ENCODE assay signal across 8 cellular contexts in the genomic region with DNA sequence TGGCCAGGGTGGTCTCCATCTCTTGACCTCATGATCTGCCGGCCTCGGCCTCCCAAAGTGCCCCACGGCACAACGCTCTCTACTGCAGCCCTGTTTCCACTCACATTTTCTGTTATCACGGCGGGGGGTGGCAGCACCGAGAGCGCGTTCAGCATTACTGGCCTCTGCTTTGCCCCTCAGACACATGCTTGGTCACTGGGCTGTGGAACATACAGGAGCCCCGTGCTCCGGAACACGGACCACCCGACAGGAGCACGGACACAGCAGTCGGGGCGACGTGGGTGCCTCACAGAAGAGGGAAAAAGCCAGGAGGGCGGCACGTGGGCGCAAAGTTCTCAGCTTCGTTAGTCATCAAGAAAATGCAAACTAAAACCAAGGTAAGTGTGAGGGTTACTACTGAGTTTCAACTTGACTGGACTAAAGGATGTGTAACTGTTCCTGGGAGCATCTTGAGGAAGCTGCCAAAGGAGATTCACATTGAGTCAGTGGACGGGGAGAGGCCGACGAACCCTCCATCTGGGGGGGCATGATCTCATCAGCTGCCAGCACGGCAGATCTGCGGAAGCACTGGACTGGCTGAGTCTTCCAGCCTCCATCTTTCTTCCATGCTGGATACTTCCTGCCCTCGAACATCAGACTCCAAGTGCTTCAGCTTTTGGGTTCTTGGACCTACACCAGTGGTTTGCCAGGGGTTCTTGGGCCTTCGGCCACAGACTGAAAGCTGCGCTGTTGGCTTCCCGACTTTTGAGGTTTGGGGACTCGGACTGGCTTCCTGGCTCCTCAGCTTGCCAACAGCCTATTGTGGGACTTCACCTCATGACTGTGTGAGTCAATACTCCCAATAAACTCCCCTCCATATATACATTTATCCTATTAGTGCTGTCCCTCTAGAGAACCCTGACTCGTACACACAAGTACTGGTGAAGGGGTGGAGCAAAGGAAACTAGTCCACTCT.
DNase-seq lines count a peak whose midpoint lies in the region; ATAC-seq, FAIRE-seq and TF ChIP-seq lines count a peak whose summit lies in the region.

No MANE protein-coding gene starts in this region.

- peak; percentile 92 for FAIRE-seq in GM12878 (lab: Jason Lieb, UNC)

- no peak overlapping the region for H3K18ac ChIP-seq in trophoblast cell (ENCODE audit: low read length)

- H2BK120ac ChIP-seq in trophoblast cell (ENCODE audit: insufficient read depth, low read length, poor library complexity), result no peak overlapping the region

- TF ChIP-seq CTCF in GM12878 (IDR thresholded peaks at IDR 0.05 in 2 of 3, conservative IDR thresholded peaks at IDR 0.05 in 1 of 3; ENCODE audit: control insufficient read depth in 2 of 3, extremely low read depth in 1 of 3, insufficient read depth in 1 of 3, low read depth in 3 of 3, low read length in 3 of 3), result no peak

- H4K20me1 ChIP-seq in GM12878 (ENCODE audit: control insufficient read depth, insufficient read depth), result peaks cover 11% of the 10 kb centered on the region

- H2AFZ ChIP-seq in GM12878 (ENCODE audit: control insufficient read depth, low read depth, low read length) (no peak overlapping the region), trophoblast cell (ENCODE audit: insufficient read depth, low read length, poor library complexity) (no peak overlapping the region)

- in situ Hi-C loops in GM12878 (cut with MboI), result no loop called here

- POLR2A ChIA-PET in GM12878 (lab: Charles Lee), result interaction anchor here (1.0 to 1.3 kb wide), 2 partner anchors 9 to 164 kb away, joined by 3 read pairs; no protein-coding TSS in a partner anchor

- SMC1A ChIA-PET in GM12878 (lab: Charles Lee; ENCODE audit: uncharacterized antibody, unreplicated experiment), result interaction anchor here (1.2 to 2.8 kb wide), 2 partner anchors 10 to 37 kb away, joined by 4 to 11 read pairs; no protein-coding TSS in a partner anchor

- intact Hi-C loops in GM12878 (cut with micrococcal nuclease; ENCODE audit: unreplicated experiment), result loop anchor here (5.0 kb wide), 1 partner anchor 38 kb away; no protein-coding TSS in a partner anchor

- TF ChIP-seq POLR2A in GM12878 (IDR thresholded peaks at IDR 0.05; ENCODE audit: low read depth, low read length), result no peak

- CTCF ChIA-PET in GM12878 (lab: Yijun Ruan, JAX), result interaction anchor here (0.7 kb wide), 1 partner anchor 42 kb away, joined by 3 read pairs; no protein-coding TSS in a partner anchor

- H2BK12ac ChIP-seq in trophoblast cell (ENCODE audit: low read length), result no peak overlapping the region

- H3K36me3 ChIP-seq in GM12878 (ENCODE audit: control insufficient read depth in 2 of 2, insufficient read depth in 2 of 2, low read length in 1 of 2), result peaks cover 3 to 6% of the 10 kb centered on the region in 2 experiments; a peak in 3 of 4 replicates
- peaks cover 6 to 11% of the 10 kb centered on the region in 2 experiments for H3K36me3 ChIP-seq in trophoblast cell (ENCODE audit: control insufficient read depth in 1 of 2, insufficient read depth in 2 of 2, low read length in 2 of 2)

- TF ChIP-seq EP300 in GM12878 (IDR thresholded peaks at IDR 0.05; ENCODE audit: borderline replicate concordance in 1 of 2, control insufficient read depth in 1 of 2, low read depth in 2 of 2, low read length in 2 of 2), result peak; percentile 42 to 53; a peak in 2 of 4 replicates

- H3K9ac ChIP-seq in GM12878 (ENCODE audit: control insufficient read depth, insufficient read depth, low read length) (no peak overlapping the region), trophoblast cell (ENCODE audit: low read length) (no peak overlapping the region)

- H3K4me2 ChIP-seq in GM12878 (ENCODE audit: control insufficient read depth, insufficient read depth), result peak overlapping the region; percentile 21; the same call in 1 of the 2 replicates
- no peak overlapping the region for H3K4me2 ChIP-seq in trophoblast cell (ENCODE audit: low read length)

- H3K4me3 ChIP-seq in GM12878, result no peak overlapping the region
- no peak overlapping the region for H3K4me3 ChIP-seq in trophoblast cell (ENCODE audit: low read depth, low read length)

- H3K4me1 ChIP-seq in GM12878 (ENCODE audit: control insufficient read depth, insufficient read depth, low read length), result peaks cover 64% of the 10 kb centered on the region
- peaks cover 44 to 54% of the 10 kb centered on the region in 2 experiments for H3K4me1 ChIP-seq in trophoblast cell (ENCODE audit: control insufficient read depth in 1 of 2, insufficient read depth in 2 of 2, low read length in 2 of 2)

- no peaks in the 10 kb centered on the region for H3K9me3 ChIP-seq in GM12878 (replicated peaks; ENCODE audit: control insufficient read depth, insufficient read depth, low read length)
- peaks cover 3% of the 10 kb centered on the region for H3K9me3 ChIP-seq in trophoblast cell (ENCODE audit: insufficient read depth, low read depth, low read length)

- no peak overlapping the region for H2BK5ac ChIP-seq in trophoblast cell (ENCODE audit: low read depth, low read length, poor library complexity)

- H3K14ac ChIP-seq in trophoblast cell (ENCODE audit: low read length), result no peak overlapping the region

- BruUV-seq in GM12878 (replicated peaks; lab: Mats Ljungman, UMichigan), result no TSS peak

- ATAC-seq in GM19043 (IDR thresholded peaks at IDR 0.05; ENCODE audit: low read depth, unreplicated experiment) (peak; percentile 58), GM12878 (peak; percentile 79), HG03439 (IDR thresholded peaks at IDR 0.05; ENCODE audit: unreplicated experiment) (no peak), GM21367 (IDR thresholded peaks at IDR 0.05; ENCODE audit: unreplicated experiment) (no peak)

- H4K12ac ChIP-seq in trophoblast cell (ENCODE audit: low read depth, low read length), result no peak overlapping the region

- H2AK5ac ChIP-seq in trophoblast cell (ENCODE audit: low read length), result no peak overlapping the region

- DNase-seq in M059J (ENCODE audit: low read depth), result peak; percentile 95
- DNase-seq in GM12878 (ENCODE audit: low read depth, low spot score), result peak; percentile 90
- no peak for DNase-seq in trophoblast cell
- DNase-seq in DMS 273 (lab: John Stamatoyannopoulos, UW; ENCODE audit: unreplicated experiment), result no peak
- no peak for DNase-seq in foreskin melanocyte

- H3K23ac ChIP-seq in trophoblast cell (ENCODE audit: low read length), result no peak overlapping the region

- WGBS in GM12878 (ENCODE audit: insufficient coverage, insufficient replicate concordance, low lambda C conversion rate, missing lambda C conversion rate), result 24% methylated on average over 32 of the region's 32 CpGs
- WGBS in trophoblast cell (ENCODE audit: extremely low coverage, insufficient coverage, insufficient read length), result no CpG with 5 or more reads among the region's 32 CpGs

- H3K79me2 ChIP-seq in GM12878 (ENCODE audit: control insufficient read depth, insufficient read depth, low read length) (peaks cover 93% of the 10 kb centered on the region), trophoblast cell (ENCODE audit: control insufficient read depth, insufficient read depth, low read length, poor library complexity) (peaks cover 35% of the 10 kb centered on the region)

- H3K27ac ChIP-seq in GM12878 (ENCODE audit: control insufficient read depth, insufficient read depth), result peak overlapping the region; percentile 61
- no peak overlapping the region for H3K27ac ChIP-seq in trophoblast cell (ENCODE audit: low read depth, low read length)

- peak overlapping the region; percentile 65 for H3K4ac ChIP-seq in trophoblast cell (ENCODE audit: low read depth, low read length)

- H3K79me1 ChIP-seq in trophoblast cell (ENCODE audit: low read length), result peaks cover 11% of the 10 kb centered on the region

- H4K91ac ChIP-seq in trophoblast cell (ENCODE audit: low read depth, low read length), result no peak overlapping the region

- H4K8ac ChIP-seq in trophoblast cell (ENCODE audit: low read depth, low read length), result no peak overlapping the region

- no peaks in the 10 kb centered on the region for H3K27me3 ChIP-seq in GM12878 (replicated peaks in 1 of 2; ENCODE audit: control insufficient read depth in 2 of 2, insufficient read depth in 2 of 2, low read length in 1 of 2)
- H3K27me3 ChIP-seq in trophoblast cell (ENCODE audit: insufficient read depth, low read length), result no peaks in the 10 kb centered on the region

- TF ChIP-seq RAD21 in GM12878 (IDR thresholded peaks at IDR 0.05; ENCODE audit: insufficient read depth, low read depth, low read length), result no peak

- RAD21 ChIA-PET in GM12878 (lab: Charles Lee; ENCODE audit: unreplicated experiment), result interaction anchor here (1.1 to 1.7 kb wide), 2 partner anchors 37 to 184 kb away, joined by 3 to 10 read pairs; partner anchors contain the start of gene SPG7

TF ChIP-seq in GM12878, 131 proteins besides CTCF, POLR2A, EP300 and RAD21 (continues in another document):
- TF ChIP-seq MTA3 (IDR thresholded peaks at IDR 0.05; ENCODE audit: borderline replicate concordance, low read length) (peak; percentile 84; the same call in 1 of the 2 replicates), ATF7 (IDR thresholded peaks at IDR 0.05; ENCODE audit: low read depth) (peak; percentile 74), POU2F2 (IDR thresholded peaks at IDR 0.05; ENCODE audit: borderline replicate concordance, low read depth, low read length) (peak; percentile 80; the same call in 2 of the 3 replicates), BCL11A (IDR thresholded peaks at IDR 0.05; ENCODE audit: low read depth, low read length) (peak; percentile 81; the same call in 1 of the 2 replicates), CREM (IDR thresholded peaks at IDR 0.05; ENCODE audit: low read depth) (peak; percentile 72; the same call in 1 of the 2 replicates), JUND (IDR thresholded peaks at IDR 0.05; ENCODE audit: low read depth, low read length) (peak; percentile 56), RELB (IDR thresholded peaks at IDR 0.05; ENCODE audit: low read depth) (peak; percentile 87), IKZF2 (IDR thresholded peaks at IDR 0.05) (peak; percentile 96 to 98)

Comparison
In these comparisons a context has a peak if more than half of its experiments do, and no peak if none do; other contexts are left out.
1. ATAC-seq: peak in GM19043 (single experiment) and GM12878 (single experiment); none in HG03439 (single experiment) and GM21367 (single experiment).
2. DNase-seq: peak in M059J (single experiment) and GM12878 (single experiment); none in trophoblast cell (0 of 2), DMS 273 (single experiment) and foreskin melanocyte (single experiment).